Comparison of ENCODE assay signal across 8 cellular contexts in genomic region chr13:20495087-20496023, GRCh38. TPM values are rescaled to one million over a fixed set of nuclear protein-coding genes. Genes with fewer than 3 reads are reported as not detected.
DNase-seq lines count a peak whose midpoint lies in the region; ATAC-seq, FAIRE-seq and TF ChIP-seq lines count a peak whose summit lies in the region.

No MANE protein-coding gene starts in this region.

- H3K4me3 ChIP-seq in right atrium auricular region, result peak overlapping the region in 1 of 2 donors; percentile 9

- peak; percentile 90 for FAIRE-seq in A204.1 (lab: Jason Lieb, UNC)

- POLR2A ChIA-PET in T-cell (lab: Charles Lee), result interaction anchor here in 1 of 2 donors (0.6 kb wide), 1 partner anchor 30 kb away, joined by 3 read pairs; the partner anchor contains the start of gene CRYL1

- peaks cover 0 to 2% (median 2%) of the 10 kb centered on the region in 3 donors for H3K9me3 Mint-ChIP-seq in T-cell

- no peaks in the 10 kb centered on the region for H3K36me3 ChIP-seq in right atrium auricular region

- H3K27me3 ChIP-seq in right atrium auricular region, result no peaks in the 10 kb centered on the region

- H3K4me1 Mint-ChIP-seq in T-cell, result peaks cover 6 to 7% (median 7%) of the 10 kb centered on the region in 3 donors

- H3K27ac Mint-ChIP-seq in T-cell, result no peak overlapping the region

- CTCF ChIA-PET in T-cell (lab: Charles Lee), result interaction anchor here (0.6 to 6.7 kb wide), 13 partner anchors 19 to 429 kb away, joined by 3 to 73 read pairs (median 3); no protein-coding TSS in a partner anchor

- no peaks in the 10 kb centered on the region for H3K9me3 ChIP-seq in right atrium auricular region

- H3K27ac ChIP-seq in right atrium auricular region, result no peak overlapping the region

- H3K27me3 Mint-ChIP-seq in T-cell, result no peaks in the 10 kb centered on the region

- peaks cover 3% of the 10 kb centered on the region for H3K36me3 Mint-ChIP-seq in T-cell

- H3K4me1 ChIP-seq in right atrium auricular region, result peaks cover 0 to 9% of the 10 kb centered on the region in 2 donors

- peak; percentile 78 for TF ChIP-seq CTCF in GM12874 (IDR thresholded peaks at IDR 0.05; ENCODE audit: insufficient read depth, low read depth, low read length)
- TF ChIP-seq CTCF in right atrium auricular region (IDR thresholded peaks at IDR 0.05), result peak; percentile 94 to 95

- no peak overlapping the region for H3K4me3 Mint-ChIP-seq in T-cell

- peak; percentile 80 to 91 (median 85) for ATAC-seq in T-cell (replicated peaks in 1 of 4)

- DNase-seq in M059J (ENCODE audit: low read depth) (peak; percentile 60), T-cell (peak in 32 of 34 experiments; percentile 18 to 70 (median 50)), anterior cingulate cortex (lab: John Stamatoyannopoulos, UW) (peak in 46 of 58 donors; percentile 3 to 79 (median 40)), right atrium auricular region (ENCODE audit: low spot score) (peak; percentile 76), retina (peak; percentile 59), cortex of kidney (lab: John Stamatoyannopoulos, UW) (no peak)

RNA-seq across cellular contexts. Expression of gene CRYL1, which starts 30.3 kb away (rescaled TPM):
- 8.8 and 10.4 TPM in 2 replicates for total RNA-seq in M059J (2014; rRNA removed; shearing (Covaris generic))
- total RNA-seq in T-cell, result 10 to 100 TPM; 12.3 to 21.5 (median 17.9) TPM
- total RNA-seq in right atrium auricular region, result 10 to 100 TPM; 26.5 to 27.9 TPM
